8 cellular contexts compared by ENCODE assay signal in genomic region chr1:154955718-154956513, GRCh38. TPM values are rescaled to one million over a fixed set of nuclear protein-coding genes. Genes with fewer than 3 reads are reported as not detected.
DNase-seq lines count a peak whose midpoint lies in the region; ATAC-seq and TF ChIP-seq lines count a peak whose summit lies in the region.

TSS of gene PBXIP1 (minus strand) at chr1:154956099. CDS start at chr1:154953721, 2,378 bp downstream.

- no peak within 1 kb of the TSS for H3K9ac ChIP-seq in parathyroid adenoma

- H3K27ac ChIP-seq in parathyroid adenoma = peak within 1 kb of the TSS; percentile 56

- peak; percentile 19 for TF ChIP-seq CTCF in GM10266 (IDR thresholded peaks at IDR 0.05; ENCODE audit: control insufficient read depth, insufficient read depth, low read depth, missing control alignments)
- no peak for TF ChIP-seq CTCF in parathyroid adenoma (IDR thresholded peaks at IDR 0.05)
- TF ChIP-seq CTCF in type B pancreatic cell (conservative IDR thresholded peaks at IDR 0.05) = peak; percentile 33

- peaks cover 28% of the 10 kb centered on the region for H3K36me3 Mint-ChIP-seq in T-helper 1 cell treated with Interleukin-12 subunit alpha and Interleukin-12 subunit beta and Interleukin-4 antibody, amounts not matched to agents 30 μg/mL and 1 μg/mL, for 36 hours (ENCODE audit: low read depth)
- H3K36me3 Mint-ChIP-seq in type B pancreatic cell = peaks cover 3% of the 10 kb centered on the region

- peak within 1 kb of the TSS; percentile 85 for H3K4me3 ChIP-seq in parathyroid adenoma (ENCODE audit: low read depth, low read length)

- DNase-seq in GM10266 (ENCODE audit: extremely low spot score) (peak; percentile 93), NCI-H1694 treated with DMSO at 0.1 percent for 48 hours (lab: John Stamatoyannopoulos, UW) (peak; percentile 92), amniotic stem cell (lab: John Stamatoyannopoulos, UW) (peak; percentile 77), cardiac septum (ENCODE audit: low spot score) (peak; percentile 90), type B pancreatic cell (ENCODE audit: extremely low spot score, unreplicated experiment) (no peak)

- peaks cover 65% of the 10 kb centered on the region for H3K4me1 Mint-ChIP-seq in T-helper 1 cell treated with Interleukin-12 subunit alpha and Interleukin-12 subunit beta and Interleukin-4 antibody, amounts not matched to agents 30 μg/mL and 1 μg/mL, for 36 hours (ENCODE audit: low read depth)
- peaks cover 59% of the 10 kb centered on the region for H3K4me1 Mint-ChIP-seq in type B pancreatic cell (ENCODE audit: unreplicated experiment)

- no peaks in the 10 kb centered on the region for H3K9me3 ChIP-seq in parathyroid adenoma (ENCODE audit: control insufficient read depth, low read length)

- peaks cover 17% of the 10 kb centered on the region for H3K4me1 ChIP-seq in parathyroid adenoma

- no peaks in the 10 kb centered on the region for H3K27me3 Mint-ChIP-seq in T-helper 1 cell treated with Interleukin-12 subunit alpha and Interleukin-12 subunit beta and Interleukin-4 antibody, amounts not matched to agents 30 μg/mL and 1 μg/mL, for 36 hours (ENCODE audit: low read depth)
- no peaks in the 10 kb centered on the region for H3K27me3 Mint-ChIP-seq in type B pancreatic cell

- peak within 1 kb of the TSS; percentile 85 for H3K4me2 ChIP-seq in parathyroid adenoma (ENCODE audit: low read length)

- H3K27ac Mint-ChIP-seq in T-helper 1 cell treated with Interleukin-12 subunit alpha and Interleukin-12 subunit beta and Interleukin-4 antibody, amounts not matched to agents 30 μg/mL and 1 μg/mL, for 36 hours = peak within 1 kb of the TSS; percentile 100
- H3K27ac Mint-ChIP-seq in type B pancreatic cell = peak within 1 kb of the TSS; percentile 97

- ATAC-seq in HG02852 (IDR thresholded peaks at IDR 0.05; ENCODE audit: unreplicated experiment) = peak; percentile 67

- no peaks in the 10 kb centered on the region for H3K36me3 ChIP-seq in parathyroid adenoma (ENCODE audit: control insufficient read depth, insufficient read depth, low read length)

- peak within 1 kb of the TSS; percentile 73 for H2AFZ ChIP-seq in parathyroid adenoma

- H3K4me3 Mint-ChIP-seq in T-helper 1 cell treated with Interleukin-12 subunit alpha and Interleukin-12 subunit beta and Interleukin-4 antibody, amounts not matched to agents 30 μg/mL and 1 μg/mL, for 36 hours = peak within 1 kb of the TSS; percentile 98
- H3K4me3 Mint-ChIP-seq in type B pancreatic cell = peak within 1 kb of the TSS; percentile 99

- H3K27me3 ChIP-seq in parathyroid adenoma (ENCODE audit: control insufficient read depth, insufficient read depth, low read length) = no peaks in the 10 kb centered on the region

- H3K79me2 ChIP-seq in parathyroid adenoma = no peaks in the 10 kb centered on the region

- intact Hi-C loops in cardiac septum (cut with DNase I) = no loop called here

- no peaks in the 10 kb centered on the region for H3K9me3 Mint-ChIP-seq in T-helper 1 cell treated with Interleukin-12 subunit alpha and Interleukin-12 subunit beta and Interleukin-4 antibody, amounts not matched to agents 30 μg/mL and 1 μg/mL, for 36 hours
- no peaks in the 10 kb centered on the region for H3K9me3 Mint-ChIP-seq in type B pancreatic cell

RNA-seq across cellular contexts. Expression of gene PBXIP1, which starts in this region (rescaled TPM):
- 49.1 TPM for total RNA-seq in cardiac septum
- total RNA-seq in type B pancreatic cell (ENCODE audit: low replicate concordance) = 57.3 and 65.8 TPM in 2 replicates
